21 cellular contexts compared by ENCODE assay signal in the genomic region with DNA sequence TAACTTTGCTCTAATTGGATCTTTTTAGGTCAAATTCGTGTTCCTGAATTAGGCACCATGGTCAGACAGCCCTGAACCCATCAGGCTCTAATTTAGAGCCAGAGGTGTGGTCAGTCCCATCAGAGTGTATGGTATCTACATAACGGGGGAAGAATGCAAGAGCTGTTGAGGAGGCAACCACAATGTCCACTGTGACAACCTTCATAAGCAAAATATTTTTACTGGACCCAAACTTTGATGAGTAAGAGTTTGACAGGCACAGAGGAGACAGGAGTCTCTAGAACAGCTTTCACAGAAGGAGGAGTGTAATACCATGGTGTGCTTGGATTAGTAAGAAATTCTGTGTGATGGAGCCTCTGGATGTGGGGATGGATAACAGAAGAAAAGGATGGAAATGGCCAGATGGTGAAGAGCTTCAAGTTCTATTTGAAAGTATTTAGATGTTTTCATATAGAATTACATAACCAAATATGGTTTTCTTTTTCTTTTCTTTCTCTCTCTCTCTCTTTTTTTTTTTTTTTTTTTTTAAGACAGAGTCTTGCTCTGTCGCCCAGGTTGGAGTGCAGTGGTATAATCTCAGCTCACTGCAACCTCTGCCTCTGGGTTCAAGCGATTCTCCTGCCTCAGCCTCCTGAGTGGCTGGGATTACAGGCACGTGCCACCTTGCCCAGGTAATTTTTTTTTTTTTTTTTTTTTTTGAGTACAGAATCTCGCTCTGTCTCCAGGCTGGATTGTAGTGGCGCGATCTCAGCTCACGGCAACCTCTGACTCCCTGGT. TPM values are rescaled to one million over a fixed set of nuclear protein-coding genes. Genes with fewer than 3 reads are reported as not detected.
DNase-seq lines count a peak whose midpoint lies in the region; ATAC-seq and TF ChIP-seq lines count a peak whose summit lies in the region.
"Had no signal": no experiment of that assay in that cellular context is flagged by ENCODE, and none has a peak within 500 bp of the region (broad histone marks: within the 10 kb centered on the region; RNA-seq: fewer than 3 reads in every experiment).

No MANE protein-coding gene starts in this region.

- peak; percentile 76 for DNase-seq in EL
- peak; percentile 76 for DNase-seq in HT1080 (ENCODE audit: low read depth)
- peak; percentile 13 to 83 for DNase-seq in cardiac fibroblast (ENCODE audit: low read depth in 2 of 2)
- peak; percentile 44 for DNase-seq in non-pigmented ciliary epithelial cell (ENCODE audit: low read depth)
- no peak for DNase-seq in NCI-H2029 (lab: John Stamatoyannopoulos, UW)
- no peak for DNase-seq in immature natural killer cell
- DNase-seq: activated T-cell treated with anti-CD3 and anti-CD28 coated beads, Interleukin-2, amount 50 U/mL, for 72 hours; CD8-positive, alpha-beta T cell; dermis blood vessel endothelial cell; DMS79; Peyer's patch; retina; testis had no signal

- ATAC-seq in HG03571 (IDR thresholded peaks at IDR 0.05; ENCODE audit: unreplicated experiment) (no peak), GM18502 (IDR thresholded peaks at IDR 0.05; ENCODE audit: poor library complexity, unreplicated experiment) (no peak)
- ATAC-seq: activated T-cell treated with anti-CD3 and anti-CD28 coated beads, Interleukin-2, amount 50 U/mL, for 72 hours; CD8-positive, alpha-beta T cell; GM23338; WTC11 had no signal

- H3K4me3 Mint-ChIP-seq in immature natural killer cell, result no peak overlapping the region
- H3K4me3 Mint-ChIP-seq: activated naive CD4-positive, alpha-beta T cell treated with anti-CD3 and anti-CD28 coated beads, Interleukin-2, amount 50 U/mL, for 24 hours; activated T-cell treated with anti-CD3 and anti-CD28 coated beads, Interleukin-2, amount 50 U/mL, for 72 hours; CD8-positive, alpha-beta T cell; GM23338; WTC11 had no signal

- peaks cover 0 to 2% (median 0%) of the 10 kb centered on the region in 3 donors for H3K27me3 Mint-ChIP-seq in immature natural killer cell (ENCODE audit: low read depth in 3 of 3)

- H3K27ac Mint-ChIP-seq in immature natural killer cell, result no peak overlapping the region
- H3K27ac Mint-ChIP-seq: activated naive CD4-positive, alpha-beta T cell treated with anti-CD3 and anti-CD28 coated beads, Interleukin-2, amount 50 U/mL, for 24 hours; activated T-cell treated with anti-CD3 and anti-CD28 coated beads, Interleukin-2, amount 50 U/mL, for 72 hours; CD8-positive, alpha-beta T cell; GM23338; WTC11 had no signal

- H3K36me3 Mint-ChIP-seq in immature natural killer cell, result no peaks in the 10 kb centered on the region
- H3K36me3 Mint-ChIP-seq: CD8-positive, alpha-beta T cell; WTC11 had no signal

- TF ChIP-seq CTCF in cardiac fibroblast (IDR thresholded peaks at IDR 0.05; ENCODE audit: low read depth, low read length), result no peak

- H3K4me1 Mint-ChIP-seq in immature natural killer cell, result no peaks in the 10 kb centered on the region

- H3K4me3 ChIP-seq in cardiac fibroblast (replicated peaks in 1 of 2; ENCODE audit: low read depth in 2 of 2, low read length in 2 of 2), result no peak overlapping the region
- H3K4me3 ChIP-seq: GM23338, Peyer's patch, testis had no signal

- no peaks in the 10 kb centered on the region for H3K9me3 Mint-ChIP-seq in immature natural killer cell
- H3K9me3 Mint-ChIP-seq: activated naive CD4-positive, alpha-beta T cell treated with anti-CD3 and anti-CD28 coated beads, Interleukin-2, amount 50 U/mL, for 24 hours; activated T-cell treated with anti-CD3 and anti-CD28 coated beads, Interleukin-2, amount 50 U/mL, for 72 hours; CD8-positive, alpha-beta T cell; GM23338; WTC11 had no signal

RNA-seq across cellular contexts. Expression of a gene that starts 24.9 kb away (rescaled TPM):
- total RNA-seq in HT1080 (2014; rRNA removed; shearing (Covaris generic)), result not detected in 2 replicates
- polyA plus RNA-seq in HT1080 (2015; cell fraction: cytosol; rRNA removed), result not detected in 2 replicates
- polyA plus RNA-seq in HT1080 (2015; cell fraction: nucleus; rRNA removed), result not detected in 2 replicates
- not detected for polyA plus RNA-seq in immature natural killer cell
- total RNA-seq: activated T-cell treated with anti-CD3 and anti-CD28 coated beads, Interleukin-2, amount 50 U/mL, for 72 hours; CD8-positive, alpha-beta T cell; dermis blood vessel endothelial cell; GM23338; lower leg skin; mucosa of gallbladder; Peyer's patch; T-helper 2 cell treated with Interferon-gamma antibody and Interleukin-4, amounts not matched to agents 100 ng/mL and 5 ng/mL, for 36 hours; WTC11 had no signal
- polyA plus RNA-seq: GM23338 had no signal

Comparison
In these comparisons a context has a peak if more than half of its experiments do, and no peak if none do; other contexts are left out.
1. DNase-seq: peak in EL (single experiment), HT1080 (single experiment), cardiac fibroblast (2 of 2) and non-pigmented ciliary epithelial cell (single experiment); none in NCI-H2029 (single experiment) and immature natural killer cell (0 of 3).